16 cellular contexts compared by ENCODE assay signal in the genomic region with DNA sequence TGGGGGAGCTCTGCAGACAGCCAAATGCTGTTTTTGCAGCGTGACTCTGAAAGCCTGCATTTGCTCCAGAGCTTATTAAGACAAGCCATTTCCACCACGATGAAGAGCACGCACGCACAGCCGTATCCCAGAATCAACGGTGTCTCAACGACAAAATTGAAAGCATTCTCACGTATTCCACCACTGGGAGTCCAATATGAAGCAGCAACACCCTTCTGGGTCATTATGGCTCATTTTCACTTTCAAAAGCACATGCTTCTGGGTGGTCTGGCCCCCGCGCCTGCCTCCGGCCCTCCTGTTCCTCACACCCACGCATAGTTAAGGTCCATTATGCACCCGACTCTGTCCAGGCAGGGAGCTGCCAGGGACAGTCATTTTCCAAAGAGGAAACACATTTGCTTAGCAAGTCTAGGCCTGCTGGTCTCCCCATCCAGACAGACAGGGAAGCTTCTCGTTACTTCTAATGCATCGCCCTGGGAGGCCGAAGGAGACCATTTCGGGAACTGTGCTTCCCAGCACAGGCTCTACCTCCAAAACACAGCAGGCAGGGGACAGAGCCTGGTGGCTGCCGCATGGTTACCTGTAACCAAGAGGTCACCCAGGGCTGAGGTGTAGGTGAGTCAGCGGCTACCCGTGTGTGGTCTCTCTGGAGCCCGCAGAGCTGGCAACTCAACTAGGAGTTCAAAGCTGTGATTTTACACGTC.
DNase-seq lines count a peak whose midpoint lies in the region; ATAC-seq and TF ChIP-seq lines count a peak whose summit lies in the region.
"Had no signal": no experiment of that assay in that cellular context is flagged by ENCODE, and none has a peak within 500 bp of the region (broad histone marks: within the 10 kb centered on the region; RNA-seq: fewer than 3 reads in every experiment).

No MANE protein-coding gene starts in this region.

- ATAC-seq in foreskin keratinocyte, result peak; percentile 53
- ATAC-seq: K562; stimulated activated naive CD8-positive, alpha-beta T cell treated with anti-CD3 and anti-CD28 coated beads, Interleukin-15, Interleukin-2, amounts not matched to agents 100 U/mL and 50 U/mL, for 24 hours had no signal

- TF ChIP-seq CTCF in foreskin keratinocyte (conservative IDR thresholded peaks at IDR 0.05) (no peak), progenitor cell of endocrine pancreas (IDR thresholded peaks at IDR 0.05; ENCODE audit: unreplicated experiment) (no peak)

- H3K4me1 Mint-ChIP-seq in progenitor cell of endocrine pancreas (ENCODE audit: low read depth), result peaks cover 5% of the 10 kb centered on the region
- H3K4me1 Mint-ChIP-seq: activated naive CD8-positive, alpha-beta T cell treated with anti-CD3 and anti-CD28 coated beads for 36 hours had no signal

- peaks cover 3% of the 10 kb centered on the region; the same call in 1 of the 2 replicates for H3K9me3 ChIP-seq in SK-N-MC (ENCODE audit: low read depth, low read length)
- H3K9me3 ChIP-seq: neutrophil had no signal

- no peaks in the 10 kb centered on the region for H3K4me1 ChIP-seq in foreskin keratinocyte
- peaks cover 9% of the 10 kb centered on the region for H3K4me1 ChIP-seq in rectal smooth muscle tissue (ENCODE audit: control insufficient read depth, insufficient read depth, low read length)

- no peaks in the 10 kb centered on the region for H3K36me3 Mint-ChIP-seq in progenitor cell of endocrine pancreas (ENCODE audit: insufficient read depth)
- H3K36me3 Mint-ChIP-seq: activated naive CD8-positive, alpha-beta T cell treated with anti-CD3 and anti-CD28 coated beads for 36 hours had no signal

- H3K4me3 ChIP-seq in SK-N-MC (peak overlapping the region; percentile 25), rectal smooth muscle tissue (ENCODE audit: low read length) (peak overlapping the region; percentile 50)
- H3K4me3 ChIP-seq: K562, PC-9 had no signal

- H3K27me3 Mint-ChIP-seq in progenitor cell of endocrine pancreas, result peaks cover 20% of the 10 kb centered on the region

- H3K9ac ChIP-seq in SK-N-MC (ENCODE audit: insufficient read length) (no peak overlapping the region), rectal smooth muscle tissue (ENCODE audit: low read length) (no peak overlapping the region)

- no peaks in the 10 kb centered on the region for H3K9me3 Mint-ChIP-seq in progenitor cell of endocrine pancreas (ENCODE audit: low read depth)
- H3K9me3 Mint-ChIP-seq: activated naive CD8-positive, alpha-beta T cell treated with anti-CD3 and anti-CD28 coated beads for 36 hours had no signal

- peak overlapping the region; percentile 96 for H3K27ac ChIP-seq in SK-N-MC
- H3K27ac ChIP-seq in foreskin keratinocyte, result no peak overlapping the region
- H3K27ac ChIP-seq in rectal smooth muscle tissue (ENCODE audit: low read depth, low read length), result no peak overlapping the region
- H3K27ac ChIP-seq: neutrophil, PC-9 had no signal

- DNase-seq in AG08395 (ENCODE audit: low spot score) (peak; percentile 21), SK-N-MC (ENCODE audit: low read depth, low spot score) (peak; percentile 6), foreskin keratinocyte (peak; percentile 42 to 67), NCI-H128 (lab: John Stamatoyannopoulos, UW; ENCODE audit: unreplicated experiment) (no peak), DMS114 treated with DMSO at 0.1 percent for 48 hours (lab: John Stamatoyannopoulos, UW; ENCODE audit: unreplicated experiment) (no peak), progenitor cell of endocrine pancreas (ENCODE audit: low spot score, unreplicated experiment) (no peak), CD1c-positive myeloid dendritic cell (ENCODE audit: extremely low spot score) (no peak)
- DNase-seq: activated naive CD8-positive, alpha-beta T cell treated with anti-CD3 and anti-CD28 coated beads for 36 hours; activated T-cell treated with anti-CD3 and anti-CD28 coated beads, Interleukin-2, amount 50 U/mL, for 1 hour; mesendoderm; NCI-H526 treated with DMSO at 0.1 percent for 48 hours; PC-9; stimulated activated naive CD8-positive, alpha-beta T cell treated with anti-CD3 and anti-CD28 coated beads, Interleukin-15, Interleukin-2, amounts not matched to agents 100 U/mL and 50 U/mL, for 24 hours had no signal

- H3K27me3 ChIP-seq in foreskin keratinocyte, result no peaks in the 10 kb centered on the region
- no peaks in the 10 kb centered on the region for H3K27me3 ChIP-seq in rectal smooth muscle tissue (ENCODE audit: control insufficient read depth, insufficient read depth, low read length)

- H3K27ac Mint-ChIP-seq in progenitor cell of endocrine pancreas, result no peak overlapping the region
- H3K27ac Mint-ChIP-seq: activated naive CD8-positive, alpha-beta T cell treated with anti-CD3 and anti-CD28 coated beads for 36 hours had no signal

- H3K36me3 ChIP-seq in SK-N-MC (ENCODE audit: insufficient read depth, low read length) (no peaks in the 10 kb centered on the region), rectal smooth muscle tissue (ENCODE audit: control insufficient read depth, insufficient read depth, low read length) (no peaks in the 10 kb centered on the region)
- H3K36me3 ChIP-seq: neutrophil had no signal

- no peak overlapping the region for H3K4me3 Mint-ChIP-seq in progenitor cell of endocrine pancreas (ENCODE audit: low read depth)
- H3K4me3 Mint-ChIP-seq: activated naive CD8-positive, alpha-beta T cell treated with anti-CD3 and anti-CD28 coated beads for 36 hours had no signal

Comparison
In these comparisons a context has a peak if more than half of its experiments do, and no peak if none do; other contexts are left out.
1. DNase-seq: peak in AG08395 (single experiment), SK-N-MC (single experiment) and foreskin keratinocyte (2 of 2); none in NCI-H128 (single experiment), DMS114 treated with DMSO at 0.1 percent for 48 hours (single experiment), progenitor cell of endocrine pancreas (single experiment) and CD1c-positive myeloid dendritic cell (single experiment).